In the genomic region with DNA sequence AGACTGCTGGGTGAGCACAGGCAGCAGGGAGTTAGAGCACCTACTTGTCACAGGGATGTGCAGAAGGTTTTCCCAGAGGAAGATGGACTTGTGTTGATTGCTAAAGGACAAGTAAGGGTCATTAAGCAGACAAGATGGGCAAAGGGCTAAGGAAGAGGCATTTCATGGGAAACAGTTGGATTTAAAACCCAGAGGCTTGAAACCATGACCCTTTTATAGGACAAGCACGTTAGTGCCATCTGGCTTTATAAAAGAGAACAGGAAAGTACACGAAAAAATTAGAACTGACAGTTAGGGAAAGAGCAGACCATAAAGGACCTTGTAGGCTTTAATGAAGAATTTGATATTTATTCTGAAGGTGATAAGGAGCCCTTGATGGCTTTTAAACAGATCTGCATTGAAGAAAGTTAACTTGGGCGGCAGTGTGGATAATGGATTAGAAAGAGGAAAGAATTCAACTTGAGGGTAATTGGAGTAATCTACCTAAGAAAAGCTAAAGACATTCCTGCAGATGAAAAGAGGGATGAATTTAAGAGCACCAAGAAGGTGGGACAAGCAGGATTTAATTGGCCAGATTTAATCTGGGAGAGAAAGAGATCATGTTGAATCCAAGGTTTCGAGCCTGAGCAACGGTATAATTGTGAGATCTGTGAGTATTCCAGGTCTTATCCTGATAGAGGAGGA, we compare ENCODE assay signal across 12 cellular contexts.
DNase-seq lines count a peak whose midpoint lies in the region; TF ChIP-seq lines count a peak whose summit lies in the region.
"Had no signal": no experiment of that assay in that cellular context is flagged by ENCODE, and none has a peak within 500 bp of the region (broad histone marks: within the 10 kb centered on the region; RNA-seq: fewer than 3 reads in every experiment).

No MANE protein-coding gene starts in this region.

- in situ Hi-C loops in GM23248 (cut with MboI), result no loop called here

- no peak for TF ChIP-seq POLR2A in Peyer's patch (IDR thresholded peaks at IDR 0.05)

- no peaks in the 10 kb centered on the region for H3K9me3 ChIP-seq in GM23248 (ENCODE audit: low read depth)
- H3K9me3 ChIP-seq in Karpas-422 (ENCODE audit: low read length), result no peaks in the 10 kb centered on the region
- no peaks in the 10 kb centered on the region for H3K9me3 ChIP-seq in Peyer's patch
- H3K9me3 ChIP-seq: left lung, SJSA1 had no signal

- H3K36me3 ChIP-seq in GM23248 (ENCODE audit: low read depth) (no peaks in the 10 kb centered on the region), Karpas-422 (ENCODE audit: insufficient read depth, low read length) (no peaks in the 10 kb centered on the region), Peyer's patch (no peaks in the 10 kb centered on the region)
- H3K36me3 ChIP-seq: left lung, SJSA1 had no signal

- H3K4me2 ChIP-seq in GM23248 (ENCODE audit: unreplicated experiment) (no peak overlapping the region), Karpas-422 (ENCODE audit: low read depth, low read length, poor library complexity, severe bottlenecking) (no peak overlapping the region)

- H3K27me3 ChIP-seq in GM23248 (replicated peaks; ENCODE audit: insufficient read depth) (peaks cover 8% of the 10 kb centered on the region; the same call in 1 of the 2 replicates), Karpas-422 (ENCODE audit: low read length) (no peaks in the 10 kb centered on the region), Peyer's patch (no peaks in the 10 kb centered on the region)
- H3K27me3 ChIP-seq: left lung, SJSA1 had no signal

- H3K27ac ChIP-seq in C4-2B (no peak overlapping the region), GM23248 (no peak overlapping the region), VCaP (no peak overlapping the region), Karpas-422 (ENCODE audit: low read length) (no peak overlapping the region), Peyer's patch (no peak overlapping the region)
- H3K27ac ChIP-seq: left lung, SJSA1, skin epidermis had no signal

- H3K9me2 ChIP-seq in GM23248 (ENCODE audit: insufficient read depth) (no peaks in the 10 kb centered on the region), Karpas-422 (replicated peaks; ENCODE audit: insufficient read depth, low read length) (no peaks in the 10 kb centered on the region)

- H3F3A ChIP-seq in GM23248 (ENCODE audit: insufficient read depth), result 0 out of 2 replicates have a peak, but pooled peaks cover 10% of the 10 kb centered on the region

- H2AFZ ChIP-seq in GM23248 (no peak overlapping the region), Karpas-422 (ENCODE audit: low read length) (no peak overlapping the region)

- WGBS in GM23248 (ENCODE audit: low coverage in 1 of 2, low lambda C conversion rate in 2 of 2, missing lambda C conversion rate in 2 of 2), 2 experiments, result 62 to 63% methylated on average over 5 of the region's 5 CpGs

- DNase-seq in GM23248, result peak; percentile 9
- peak; percentile 37 for DNase-seq in left kidney (ENCODE audit: low read depth, low spot score)
- no peak for DNase-seq in DMS153 (lab: John Stamatoyannopoulos, UW)
- no peak for DNase-seq in Karpas-422
- DNase-seq in Peyer's patch, result no peak
- DNase-seq: left lung, NCI-H1092, NCI-H510A treated with DMSO at 0.1 percent for 48 hours had no signal

- no peak overlapping the region for H3K4me3 ChIP-seq in GM23248
- no peak overlapping the region for H3K4me3 ChIP-seq in Karpas-422 (ENCODE audit: low read length)
- H3K4me3 ChIP-seq in Peyer's patch, result no peak overlapping the region
- H3K4me3 ChIP-seq: left lung, SJSA1, skin epidermis had no signal

- TF ChIP-seq CTCF in C4-2B (conservative IDR thresholded peaks at IDR 0.05) (peak; percentile 36), VCaP (conservative IDR thresholded peaks at IDR 0.05) (peak; percentile 27), Peyer's patch (IDR thresholded peaks at IDR 0.05) (no peak)

- H3K79me2 ChIP-seq in GM23248 (ENCODE audit: insufficient read depth), result no peaks in the 10 kb centered on the region
- H3K79me2 ChIP-seq in Karpas-422 (ENCODE audit: low read length), result no peaks in the 10 kb centered on the region

- H4K20me1 ChIP-seq in GM23248 (ENCODE audit: insufficient read depth), result no peaks in the 10 kb centered on the region
- H4K20me1 ChIP-seq in Karpas-422 (ENCODE audit: insufficient read depth, low read depth, low read length), result no peaks in the 10 kb centered on the region

- H3K9ac ChIP-seq in GM23248 (no peak overlapping the region), Karpas-422 (ENCODE audit: low read length) (no peak overlapping the region)

- H3K4me1 ChIP-seq in GM23248 (ENCODE audit: insufficient read depth) (peaks cover 14% of the 10 kb centered on the region; the same call in 1 of the 2 replicates), Karpas-422 (ENCODE audit: low read length) (no peaks in the 10 kb centered on the region), Peyer's patch (no peaks in the 10 kb centered on the region)
- H3K4me1 ChIP-seq: left lung had no signal

Comparison
In these comparisons a context has a peak if more than half of its experiments do, and no peak if none do; other contexts are left out.
1. CTCF ChIP-seq: peak in C4-2B (single experiment) and VCaP (single experiment); none in Peyer's patch (0 of 6).
2. DNase-seq: peak in GM23248 (single experiment) and left kidney (single experiment); none in DMS153 (single experiment), Karpas-422 (single experiment) and Peyer's patch (0 of 3).